ENCODE assay signal across 32 cellular contexts in genomic region chr7:154423219-154423618, GRCh38.
DNase-seq lines count a peak whose midpoint lies in the region; ATAC-seq, FAIRE-seq and TF ChIP-seq lines count a peak whose summit lies in the region.
"Had no signal": no experiment of that assay in that cellular context is flagged by ENCODE, and none has a peak within 500 bp of the region (broad histone marks: within the 10 kb centered on the region; RNA-seq: fewer than 3 reads in every experiment).

No MANE protein-coding gene starts in this region.

- no peak overlapping the region for H3K4ac ChIP-seq in trophoblast cell (ENCODE audit: low read depth, low read length)

- intact Hi-C loops in Right ventricle myocardium superior (cut with DNase I) (no loop called here), left ventricle myocardium inferior (cut with micrococcal nuclease) (no loop called here), ascending aorta (cut with DNase I) (no loop called here)

- no peak overlapping the region for H4K91ac ChIP-seq in trophoblast cell (ENCODE audit: low read depth, low read length)

- no peak overlapping the region for H2BK12ac ChIP-seq in trophoblast cell (ENCODE audit: low read length)

- H2BK120ac ChIP-seq in trophoblast cell (ENCODE audit: insufficient read depth, low read length, poor library complexity): no peak overlapping the region

- no peak for TF ChIP-seq CTCF in left ventricle myocardium inferior (IDR thresholded peaks at IDR 0.05; ENCODE audit: borderline replicate concordance)
- TF ChIP-seq CTCF in ascending aorta (IDR thresholded peaks at IDR 0.05): no peak

- H3K4me3 ChIP-seq in left ventricle myocardium inferior: no peak overlapping the region
- no peak overlapping the region for H3K4me3 ChIP-seq in trophoblast cell (ENCODE audit: low read depth, low read length)
- no peak overlapping the region for H3K4me3 ChIP-seq in ascending aorta
- H3K4me3 ChIP-seq: coronary artery, lower lobe of right lung, mucosa of descending colon, skin epidermis, uterus had no signal

- no peak overlapping the region for H2AFZ ChIP-seq in trophoblast cell (ENCODE audit: insufficient read depth, low read length, poor library complexity)

- no peak overlapping the region for H4K8ac ChIP-seq in trophoblast cell (ENCODE audit: low read depth, low read length)

- DNase-seq in Right ventricle myocardium superior (no peak), left ventricle myocardium inferior (no peak), trophoblast cell (no peak), DMS114 treated with DMSO at 0.1 percent for 48 hours (lab: John Stamatoyannopoulos, UW; ENCODE audit: unreplicated experiment) (no peak), germinal center (ENCODE audit: low spot score) (no peak), GM12891 (ENCODE audit: insufficient read length, low spot score) (no peak), ascending aorta (ENCODE audit: low spot score in 2 of 2) (no peak)
- DNase-seq: activated B cell treated with CpG ODN at 0.5 μM for 24 hours; activated CD4-positive, alpha-beta T cell treated with anti-CD3 and anti-CD28 coated beads, Interleukin-2, amount 10 ng/mL, durations not matched to agents 7 days and 5 days; activated effector memory CD4-positive, alpha-beta T cell treated with Interleukin-2 at 50 U/mL for 16 hours; AML-193; CD4-positive, alpha-beta T cell; effector memory CD8-positive, alpha-beta T cell; kidney; lower lobe of right lung; mucosa of descending colon; natural killer cell; NCI-H1436 treated with DMSO at 0.1 percent for 48 hours; NCI-H2171 treated with DMSO at 0.1 percent for 48 hours; NCI-H510A; stimulated activated naive CD4-positive, alpha-beta T cell; T-cell; uterus had no signal

- no peak overlapping the region for H3K23ac ChIP-seq in trophoblast cell (ENCODE audit: low read length)

- H3K9me3 ChIP-seq in left ventricle myocardium inferior (replicated peaks): no peaks in the 10 kb centered on the region
- H3K9me3 ChIP-seq in trophoblast cell (ENCODE audit: insufficient read depth, low read depth, low read length): no peaks in the 10 kb centered on the region
- H3K9me3 ChIP-seq in ascending aorta: no peaks in the 10 kb centered on the region
- H3K9me3 ChIP-seq: lower lobe of right lung, mucosa of descending colon, uterus had no signal

- no peaks in the 10 kb centered on the region for H3K79me2 ChIP-seq in trophoblast cell (ENCODE audit: control insufficient read depth, insufficient read depth, low read length, poor library complexity)

- TF ChIP-seq POLR2A in GM12891 (IDR thresholded peaks at IDR 0.05; ENCODE audit: low read depth, low read length): no peak

- H3K27me3 ChIP-seq in left ventricle myocardium inferior (ENCODE audit: low read depth) (no peaks in the 10 kb centered on the region), trophoblast cell (ENCODE audit: insufficient read depth, low read length) (no peaks in the 10 kb centered on the region), ascending aorta (no peaks in the 10 kb centered on the region)
- H3K27me3 ChIP-seq: uterus had no signal

- H3K36me3 ChIP-seq in left ventricle myocardium inferior (no peaks in the 10 kb centered on the region), trophoblast cell (ENCODE audit: control insufficient read depth in 1 of 2, insufficient read depth in 2 of 2, low read length in 2 of 2) (no peaks in the 10 kb centered on the region), ascending aorta (no peaks in the 10 kb centered on the region)
- H3K36me3 ChIP-seq: lower lobe of right lung, uterus had no signal

- no peak overlapping the region for H3K18ac ChIP-seq in trophoblast cell (ENCODE audit: low read length)

- no peak overlapping the region for H4K12ac ChIP-seq in trophoblast cell (ENCODE audit: low read depth, low read length)

- H2AK5ac ChIP-seq in trophoblast cell (ENCODE audit: low read length): no peak overlapping the region

- ATAC-seq in Right ventricle myocardium superior (ENCODE audit: poor library complexity): peak; percentile 48
- ATAC-seq: effector memory CD8-positive, alpha-beta T cell; lower lobe of right lung; mucosa of descending colon; natural killer cell; T-cell had no signal

- H3K4me2 ChIP-seq in trophoblast cell (ENCODE audit: low read length): peak overlapping the region; percentile 22
- H3K4me2 ChIP-seq: KMS-11 had no signal

- H3K9ac ChIP-seq in trophoblast cell (ENCODE audit: low read length): no peak overlapping the region
- H3K9ac ChIP-seq: KMS-11 had no signal

- FAIRE-seq in GM12891 (lab: Jason Lieb, UNC): no peak
- FAIRE-seq: bronchial epithelial cell, D721Med, GM18507, GM19239, kidney had no signal

- H2BK5ac ChIP-seq in trophoblast cell (ENCODE audit: low read depth, low read length, poor library complexity): no peak overlapping the region

- no peak overlapping the region for H3K14ac ChIP-seq in trophoblast cell (ENCODE audit: low read length)

- no peaks in the 10 kb centered on the region for H3K79me1 ChIP-seq in trophoblast cell (ENCODE audit: low read length)

- H3K4me1 ChIP-seq in left ventricle myocardium inferior: no peaks in the 10 kb centered on the region
- peaks cover 2 to 4% of the 10 kb centered on the region in 2 experiments for H3K4me1 ChIP-seq in trophoblast cell (ENCODE audit: control insufficient read depth in 1 of 2, insufficient read depth in 2 of 2, low read length in 2 of 2)
- H3K4me1 ChIP-seq in ascending aorta: no peaks in the 10 kb centered on the region
- H3K4me1 ChIP-seq: lower lobe of right lung, uterus had no signal

- no CpG with 5 or more reads among the region's 4 CpGs for WGBS in trophoblast cell (ENCODE audit: extremely low coverage, insufficient coverage, insufficient read length)

- no peak overlapping the region for H3K27ac ChIP-seq in left ventricle myocardium inferior (replicated peaks)
- peak overlapping the region; percentile 52 for H3K27ac ChIP-seq in cingulate gyrus (ENCODE audit: low read depth, low read length)
- H3K27ac ChIP-seq in trophoblast cell (ENCODE audit: low read depth, low read length): no peak overlapping the region
- H3K27ac ChIP-seq in ascending aorta: no peak overlapping the region
- H3K27ac ChIP-seq: coronary artery, KMS-11, lower lobe of right lung, RWPE1, skin epidermis, uterus had no signal

TF ChIP-seq in GM12891, 5 proteins besides CTCF, POLR2A, EP300 and RAD21:
- TF ChIP-seq TAF1 (IDR thresholded peaks at IDR 0.05; ENCODE audit: low read depth, low read length) (no peak), POU2F2 (IDR thresholded peaks at IDR 0.05; ENCODE audit: low read depth, low read length) (no peak)
